In genomic region chr2:199335502-199335901, GRCh38 we compare ENCODE assay signal across 2 cellular contexts.
TF ChIP-seq lines count a peak whose summit lies in the region.

No MANE protein-coding gene starts in this region.

TF ChIP-seq in GM23338, 12 proteins besides CTCF, POLR2A, EP300 and RAD21 (continued from another document):
- no peak for TF ChIP-seq REST (IDR thresholded peaks at IDR 0.05; ENCODE audit: unreplicated experiment)
- no peak for TF ChIP-seq JUNB (IDR thresholded peaks at IDR 0.05; ENCODE audit: unreplicated experiment)
- no peak for TF ChIP-seq STAT1 (IDR thresholded peaks at IDR 0.05; ENCODE audit: unreplicated experiment)
- TF ChIP-seq ZNF462 (CRISPR knock-in tag; IDR thresholded peaks at IDR 0.05) = no peak
- TF ChIP-seq ZNF331 (CRISPR knock-in tag; IDR thresholded peaks at IDR 0.05; ENCODE audit: low read depth) = no peak
- TF ChIP-seq ETS1 (IDR thresholded peaks at IDR 0.05) = no peak
- no peak for TF ChIP-seq EZH2phosphoT487 (IDR thresholded peaks at IDR 0.05; ENCODE audit: unreplicated experiment)
- TF ChIP-seq CREB1 (CRISPR knock-in tag; IDR thresholded peaks at IDR 0.05; ENCODE audit: low read depth) = no peak
- TF ChIP-seq ZNF114 (CRISPR knock-in tag; IDR thresholded peaks at IDR 0.05) = no peak
- no peak for TF ChIP-seq NANOG (IDR thresholded peaks at IDR 0.05; ENCODE audit: borderline replicate concordance)
- no peak for TF ChIP-seq EZH2 (IDR thresholded peaks at IDR 0.05; ENCODE audit: low read depth, unreplicated experiment)

TF ChIP-seq in K562, 482 proteins besides CTCF, POLR2A, EP300 and RAD21 (continued from another document):
- TF ChIP-seq TEAD4 (IDR thresholded peaks at IDR 0.05; ENCODE audit: low read length) (peak; percentile 69), TEAD4 (CRISPR knock-in tag; IDR thresholded peaks at IDR 0.05; ENCODE audit: borderline replicate concordance) (no peak), ZNF75A (CRISPR knock-in tag; IDR thresholded peaks at IDR 0.05) (no peak), MAZ (CRISPR knock-in tag; conservative IDR thresholded peaks at IDR 0.05 in 1 of 2, IDR thresholded peaks at IDR 0.05 in 1 of 2) (no peak), CBFA2T2 (conservative IDR thresholded peaks at IDR 0.05) (peak; percentile 54), CBFA2T3 (IDR thresholded peaks at IDR 0.05) (peak; percentile 77), GTF2B (IDR thresholded peaks at IDR 0.05; ENCODE audit: extremely low read depth, insufficient read length) (no peak), STAT5A (IDR thresholded peaks at IDR 0.05; ENCODE audit: borderline replicate concordance, low read length) (peak; percentile 38; the same call in 1 of the 2 replicates), USF1 (CRISPR knock-in tag; IDR thresholded peaks at IDR 0.05) (no peak), SMARCE1 (IDR thresholded peaks at IDR 0.05) (peak; percentile 18; the same call in 1 of the 2 replicates), TCF3 (CRISPR knock-in tag; IDR thresholded peaks at IDR 0.05) (peak; percentile 59), DPF2 (IDR thresholded peaks at IDR 0.05) (peak; percentile 68; the same call in 1 of the 2 replicates)
